18 cellular contexts compared by ENCODE assay signal in genomic region chr21:31329431-31330143, GRCh38. TPM values are rescaled to one million over a fixed set of nuclear protein-coding genes. Genes with fewer than 3 reads are reported as not detected.
DNase-seq lines count a peak whose midpoint lies in the region; ATAC-seq, FAIRE-seq and TF ChIP-seq lines count a peak whose summit lies in the region.
"Had no signal": no experiment of that assay in that cellular context is flagged by ENCODE, and none has a peak within 500 bp of the region (broad histone marks: within the 10 kb centered on the region; RNA-seq: fewer than 3 reads in every experiment).

No MANE protein-coding gene starts in this region.

- no peak for TF ChIP-seq RAD21 in liver (IDR thresholded peaks at IDR 0.05)

- H3K4me3 ChIP-seq in bronchial epithelial cell (ENCODE audit: low read depth, low read length) (no peak overlapping the region), liver (ENCODE audit: low read depth in 1 of 3, low read length in 3 of 3) (no peak overlapping the region), right cardiac atrium (ENCODE audit: low read length) (no peak overlapping the region)
- H3K4me3 ChIP-seq: A549, K562 had no signal

- intact Hi-C loops in right cardiac atrium (cut with DNase I) = no loop called here

- H3K9me3 ChIP-seq in liver (ENCODE audit: control insufficient read depth in 4 of 4, low read length in 3 of 4) = peaks cover 0 to 2% (median 0%) of the 10 kb centered on the region in 4 donors
- H3K9me3 ChIP-seq in right cardiac atrium (ENCODE audit: control insufficient read depth, low read length) = no peaks in the 10 kb centered on the region
- H3K9me3 ChIP-seq: A549, Caco-2 had no signal

- H3K9ac ChIP-seq in liver (ENCODE audit: low read depth in 1 of 2, low read length in 2 of 2) = no peak overlapping the region

- DNase-seq in GM12892 (ENCODE audit: insufficient read length) (no peak), bronchial epithelial cell (ENCODE audit: low read depth) (no peak), right cardiac atrium (no peak), A172 (ENCODE audit: low spot score) (no peak)
- DNase-seq: AML-193; Caco-2; CD4-positive, alpha-beta T cell; GDM1; HCEC 1CT; IMR-90 had no signal

- H3K36me3 ChIP-seq in bronchial epithelial cell (ENCODE audit: control insufficient read depth, insufficient read depth, low read length) = no peaks in the 10 kb centered on the region
- no peaks in the 10 kb centered on the region for H3K36me3 ChIP-seq in liver (ENCODE audit: control insufficient read depth in 4 of 4, insufficient read depth in 3 of 4, low read depth in 1 of 4, low read length in 3 of 4)

- H3K4me1 ChIP-seq in liver (ENCODE audit: control insufficient read depth in 4 of 4, insufficient read depth in 4 of 4, low read length in 3 of 4) (peaks cover 0 to 6% (median 0%) of the 10 kb centered on the region in 4 donors), right cardiac atrium (ENCODE audit: control insufficient read depth, insufficient read depth, low read length) (no peaks in the 10 kb centered on the region)
- H3K4me1 ChIP-seq: A549, Caco-2 had no signal

- peak; percentile 44 for FAIRE-seq in GM12892 (lab: Jason Lieb, UNC)
- peak; percentile 50 for FAIRE-seq in bronchial epithelial cell (lab: Jason Lieb, UNC)
- FAIRE-seq: A549, D721Med, GM19239, K562 had no signal

- no peak for TF ChIP-seq POLR2A in GM12892 (IDR thresholded peaks at IDR 0.05; ENCODE audit: low read depth, low read length)

- H3K27me3 ChIP-seq in bronchial epithelial cell (ENCODE audit: control insufficient read depth, insufficient read depth, low read length) = no peaks in the 10 kb centered on the region
- no peaks in the 10 kb centered on the region for H3K27me3 ChIP-seq in liver (ENCODE audit: control insufficient read depth in 4 of 4, insufficient read depth in 4 of 4, low read length in 3 of 4)
- no peaks in the 10 kb centered on the region for H3K27me3 ChIP-seq in right cardiac atrium (ENCODE audit: control insufficient read depth, insufficient read depth)

- ATAC-seq in right cardiac atrium (no peak), HG02938 (IDR thresholded peaks at IDR 0.05; ENCODE audit: unreplicated experiment) (no peak)
- ATAC-seq: A549, K562 had no signal

- WGBS in liver = 86% methylated on average over 9 of the region's 9 CpGs
- 95% methylated on average over 9 of the region's 9 CpGs for WGBS in right cardiac atrium

- H3K27ac ChIP-seq in liver (ENCODE audit: low read depth in 1 of 2, low read length in 2 of 2) = no peak overlapping the region
- H3K27ac ChIP-seq in right cardiac atrium (ENCODE audit: low read length) = no peak overlapping the region
- H3K27ac ChIP-seq: A549, C4-2B, HL-60 had no signal

- no peak for TF ChIP-seq CTCF in bronchial epithelial cell (IDR thresholded peaks at IDR 0.05; ENCODE audit: insufficient read depth, low read length, severe bottlenecking)
- TF ChIP-seq CTCF in liver (IDR thresholded peaks at IDR 0.05; ENCODE audit: low read depth, low read length, missing input control) = no peak

TF ChIP-seq in liver, 16 proteins besides CTCF, POLR2A, EP300 and RAD21:
- no peak for TF ChIP-seq NR2F2 (IDR thresholded peaks at IDR 0.05)
- TF ChIP-seq ZBTB33 (IDR thresholded peaks at IDR 0.05) = no peak
- no peak for TF ChIP-seq EGR1 (IDR thresholded peaks at IDR 0.05; ENCODE audit: low read depth in 2 of 2)
- TF ChIP-seq, protein P1, sequence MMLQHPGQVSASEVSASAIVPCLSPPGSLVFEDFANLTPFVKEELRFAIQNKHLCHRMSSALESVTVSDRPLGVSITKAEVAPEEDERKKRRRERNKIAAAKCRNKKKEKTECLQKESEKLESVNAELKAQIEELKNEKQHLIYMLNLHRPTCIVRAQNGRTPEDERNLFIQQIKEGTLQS (IDR thresholded peaks at IDR 0.05) = no peak
- no peak for TF ChIP-seq REST (IDR thresholded peaks at IDR 0.05)
- peak; percentile 39 for TF ChIP-seq SP1 (IDR thresholded peaks at IDR 0.05)
- no peak for TF ChIP-seq JUND (IDR thresholded peaks at IDR 0.05)
- TF ChIP-seq HNF4G (IDR thresholded peaks at IDR 0.05) = peak; percentile 45
- TF ChIP-seq HNF4A (conservative IDR thresholded peaks at IDR 0.05) = peak; percentile 39 to 83
- no peak for TF ChIP-seq YY1 (IDR thresholded peaks at IDR 0.05)
- TF ChIP-seq, protein P2, sequence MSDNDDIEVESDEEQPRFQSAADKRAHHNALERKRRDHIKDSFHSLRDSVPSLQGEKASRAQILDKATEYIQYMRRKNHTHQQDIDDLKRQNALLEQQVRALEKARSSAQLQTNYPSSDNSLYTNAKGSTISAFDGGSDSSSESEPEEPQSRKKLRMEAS (IDR thresholded peaks at IDR 0.05) = no peak

RNA-seq across cellular contexts. Expression of gene TIAM1, which starts 14.5 kb away (rescaled TPM):
- 2.6 TPM for polyA plus RNA-seq in GM12892 (2012; ENCODE audit: missing spikeins)
- 8.4 and 31.6 TPM in 2 replicates for total RNA-seq in bronchial epithelial cell
- 1 to 10 TPM; 4.3 to 7.4 TPM for total RNA-seq in liver
- 1 to 10 TPM; 3.0 to 5.2 TPM for polyA plus RNA-seq in liver
- total RNA-seq in right cardiac atrium = 10 to 100 TPM in 1 of 4 donors, 1 to 10 TPM in 3; 6.5 to 13.9 (median 9.0) TPM
- polyA plus RNA-seq in right cardiac atrium = 3.9 TPM
- total RNA-seq in A172 (2014; rRNA removed; shearing (Covaris generic)) = 6.4 and 7.0 TPM in 2 replicates
- polyA plus RNA-seq: K562 had no signal
